14 cellular contexts compared by ENCODE assay signal in the genomic region with DNA sequence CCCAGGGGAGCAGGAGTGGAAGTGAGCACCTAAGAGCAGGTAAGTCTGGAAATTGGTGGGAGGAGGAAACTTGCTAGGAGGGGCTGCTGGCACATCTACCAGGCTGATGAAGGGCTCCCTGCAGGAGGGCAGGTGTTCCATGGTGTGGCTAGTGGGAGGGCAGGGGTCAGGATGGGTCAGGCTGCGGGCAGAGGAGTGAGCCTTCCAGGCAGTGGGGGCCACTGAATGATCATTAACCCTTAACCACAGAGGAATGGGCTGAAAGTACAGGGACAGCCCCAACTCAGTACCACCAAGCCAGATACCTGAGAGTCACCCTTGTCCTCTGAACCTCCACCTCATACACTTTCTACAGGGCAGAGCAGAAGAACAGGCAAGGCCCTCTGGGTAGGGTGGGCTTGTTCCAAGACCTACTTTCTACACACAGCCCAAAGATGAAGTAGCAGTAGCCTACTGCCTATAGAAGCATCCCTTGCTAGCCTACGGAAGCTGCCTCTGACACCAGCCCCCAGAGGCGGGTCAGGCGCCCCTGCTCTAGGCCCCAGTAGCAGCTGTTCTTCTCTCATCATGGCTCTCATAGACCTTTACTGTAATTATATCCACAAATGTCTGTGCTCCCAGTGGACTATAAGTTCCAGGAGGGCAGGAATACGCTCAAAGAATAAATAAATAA.
"Had no signal": no experiment of that assay in that cellular context is flagged by ENCODE, and none has a peak within 500 bp of the region (broad histone marks: within the 10 kb centered on the region; RNA-seq: fewer than 3 reads in every experiment).

No MANE protein-coding gene starts in this region.

- ATAC-seq: activated naive CD8-positive, alpha-beta T cell treated with anti-CD3 and anti-CD28 coated beads, Interleukin-2, amount 50 U/mL, for 24 hours; activated T-cell treated with anti-CD3 and anti-CD28 coated beads, Interleukin-2, amount 50 U/mL, for 4 hours; left ventricle myocardium superior; pancreas; stimulated activated naive B cell treated with anti-CD40 and anti-IgM and Interleukin-4, amounts not matched to agents 10 μg/mL and 1 μg/mL and 100 μg/mL, for 72 hours had no signal

- DNase-seq: activated B cell treated with CpG ODN at 0.5 μM for 24 hours; activated CD4-positive, alpha-beta T cell treated with anti-CD3 and anti-CD28 coated beads for 4 hours; activated CD8-positive, alpha-beta memory T cell treated with anti-CD3 and anti-CD28 coated beads, Interleukin-2, amount 50 U/mL, for 4 hours; activated effector memory CD4-positive, alpha-beta T cell treated with Interleukin-2 at 50 U/mL for 16 hours; activated naive CD4-positive, alpha-beta T cell treated with anti-CD3 and anti-CD28 coated beads, Interleukin-2, amount 10 ng/mL, durations not matched to agents 7 days and 5 days; activated naive CD8-positive, alpha-beta T cell treated with anti-CD3 and anti-CD28 coated beads, Interleukin-2, amount 50 U/mL, for 24 hours; activated T-cell treated with anti-CD3 and anti-CD28 coated beads, Interleukin-2, amount 50 U/mL, for 4 hours; foreskin melanocyte; hypothalamus; left ventricle myocardium superior; pancreas; sigmoid colon; stimulated activated CD4-positive, alpha-beta T cell treated with anti-CD3 and anti-CD28 coated beads, Interleukin-4, amount 100 ng/mL, for 4 hours; stimulated activated naive B cell treated with anti-CD40 and anti-IgM and Interleukin-4, amounts not matched to agents 10 μg/mL and 1 μg/mL and 100 μg/mL, for 72 hours had no signal
